In the genomic region with DNA sequence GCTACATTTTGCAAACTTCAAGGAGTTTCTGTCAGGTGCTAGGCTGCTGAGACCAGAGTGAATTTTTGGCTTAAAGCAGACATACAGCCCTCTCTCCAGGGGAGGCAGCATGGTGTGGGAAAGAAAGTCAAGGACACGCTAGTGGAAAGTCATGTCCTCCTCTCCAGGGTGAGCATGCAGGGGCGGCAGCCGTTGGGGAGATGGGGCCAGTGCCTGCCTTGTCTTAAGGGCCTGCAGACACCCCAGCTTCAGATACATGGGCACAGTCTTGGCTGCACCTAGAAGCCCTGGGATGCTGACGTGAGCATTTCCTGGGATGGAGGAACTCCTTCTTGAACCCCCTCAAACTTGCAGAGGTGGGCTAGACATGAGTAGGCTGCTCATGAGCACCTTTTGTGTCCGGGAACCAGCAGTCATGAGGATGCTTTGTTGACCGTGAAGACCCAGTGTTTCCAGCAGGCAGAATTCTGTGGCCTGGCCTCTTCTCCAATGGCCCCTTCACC, we compare ENCODE assay signal across 2 cellular contexts.
TF ChIP-seq lines count a peak whose summit lies in the region.

No MANE protein-coding gene starts in this region.

TF ChIP-seq in A549, 52 proteins besides CTCF, POLR2A, EP300 and RAD21:
- TF ChIP-seq MAFK (IDR thresholded peaks at IDR 0.05; ENCODE audit: partially characterized antibody) (peak; percentile 78), NPAS2 (CRISPR knock-in tag; IDR thresholded peaks at IDR 0.05; ENCODE audit: borderline replicate concordance) (no peak)

TF ChIP-seq in GM23338, 12 proteins besides CTCF, POLR2A, EP300 and RAD21:
- no peak for TF ChIP-seq ZNF331 (CRISPR knock-in tag; IDR thresholded peaks at IDR 0.05; ENCODE audit: low read depth)
- TF ChIP-seq NANOG (IDR thresholded peaks at IDR 0.05; ENCODE audit: borderline replicate concordance): no peak
- no peak for TF ChIP-seq STAT1 (IDR thresholded peaks at IDR 0.05; ENCODE audit: unreplicated experiment)
- no peak for TF ChIP-seq ZNF114 (CRISPR knock-in tag; IDR thresholded peaks at IDR 0.05)
- TF ChIP-seq, protein P1, sequence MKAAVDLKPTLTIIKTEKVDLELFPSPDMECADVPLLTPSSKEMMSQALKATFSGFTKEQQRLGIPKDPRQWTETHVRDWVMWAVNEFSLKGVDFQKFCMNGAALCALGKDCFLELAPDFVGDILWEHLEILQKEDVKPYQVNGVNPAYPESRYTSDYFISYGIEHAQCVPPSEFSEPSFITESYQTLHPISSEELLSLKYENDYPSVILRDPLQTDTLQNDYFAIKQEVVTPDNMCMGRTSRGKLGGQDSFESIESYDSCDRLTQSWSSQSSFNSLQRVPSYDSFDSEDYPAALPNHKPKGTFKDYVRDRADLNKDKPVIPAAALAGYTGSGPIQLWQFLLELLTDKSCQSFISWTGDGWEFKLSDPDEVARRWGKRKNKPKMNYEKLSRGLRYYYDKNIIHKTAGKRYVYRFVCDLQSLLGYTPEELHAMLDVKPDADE (IDR thresholded peaks at IDR 0.05): no peak
- no peak for TF ChIP-seq EZH2 (IDR thresholded peaks at IDR 0.05; ENCODE audit: low read depth, unreplicated experiment)
- TF ChIP-seq JUNB (IDR thresholded peaks at IDR 0.05; ENCODE audit: unreplicated experiment): no peak
- TF ChIP-seq EZH2phosphoT487 (IDR thresholded peaks at IDR 0.05; ENCODE audit: unreplicated experiment): no peak
- TF ChIP-seq, protein P2, sequence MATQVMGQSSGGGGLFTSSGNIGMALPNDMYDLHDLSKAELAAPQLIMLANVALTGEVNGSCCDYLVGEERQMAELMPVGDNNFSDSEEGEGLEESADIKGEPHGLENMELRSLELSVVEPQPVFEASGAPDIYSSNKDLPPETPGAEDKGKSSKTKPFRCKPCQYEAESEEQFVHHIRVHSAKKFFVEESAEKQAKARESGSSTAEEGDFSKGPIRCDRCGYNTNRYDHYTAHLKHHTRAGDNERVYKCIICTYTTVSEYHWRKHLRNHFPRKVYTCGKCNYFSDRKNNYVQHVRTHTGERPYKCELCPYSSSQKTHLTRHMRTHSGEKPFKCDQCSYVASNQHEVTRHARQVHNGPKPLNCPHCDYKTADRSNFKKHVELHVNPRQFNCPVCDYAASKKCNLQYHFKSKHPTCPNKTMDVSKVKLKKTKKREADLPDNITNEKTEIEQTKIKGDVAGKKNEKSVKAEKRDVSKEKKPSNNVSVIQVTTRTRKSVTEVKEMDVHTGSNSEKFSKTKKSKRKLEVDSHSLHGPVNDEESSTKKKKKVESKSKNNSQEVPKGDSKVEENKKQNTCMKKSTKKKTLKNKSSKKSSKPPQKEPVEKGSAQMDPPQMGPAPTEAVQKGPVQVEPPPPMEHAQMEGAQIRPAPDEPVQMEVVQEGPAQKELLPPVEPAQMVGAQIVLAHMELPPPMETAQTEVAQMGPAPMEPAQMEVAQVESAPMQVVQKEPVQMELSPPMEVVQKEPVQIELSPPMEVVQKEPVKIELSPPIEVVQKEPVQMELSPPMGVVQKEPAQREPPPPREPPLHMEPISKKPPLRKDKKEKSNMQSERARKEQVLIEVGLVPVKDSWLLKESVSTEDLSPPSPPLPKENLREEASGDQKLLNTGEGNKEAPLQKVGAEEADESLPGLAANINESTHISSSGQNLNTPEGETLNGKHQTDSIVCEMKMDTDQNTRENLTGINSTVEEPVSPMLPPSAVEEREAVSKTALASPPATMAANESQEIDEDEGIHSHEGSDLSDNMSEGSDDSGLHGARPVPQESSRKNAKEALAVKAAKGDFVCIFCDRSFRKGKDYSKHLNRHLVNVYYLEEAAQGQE (IDR thresholded peaks at IDR 0.05; ENCODE audit: unreplicated experiment): no peak
- TF ChIP-seq, protein P3, sequence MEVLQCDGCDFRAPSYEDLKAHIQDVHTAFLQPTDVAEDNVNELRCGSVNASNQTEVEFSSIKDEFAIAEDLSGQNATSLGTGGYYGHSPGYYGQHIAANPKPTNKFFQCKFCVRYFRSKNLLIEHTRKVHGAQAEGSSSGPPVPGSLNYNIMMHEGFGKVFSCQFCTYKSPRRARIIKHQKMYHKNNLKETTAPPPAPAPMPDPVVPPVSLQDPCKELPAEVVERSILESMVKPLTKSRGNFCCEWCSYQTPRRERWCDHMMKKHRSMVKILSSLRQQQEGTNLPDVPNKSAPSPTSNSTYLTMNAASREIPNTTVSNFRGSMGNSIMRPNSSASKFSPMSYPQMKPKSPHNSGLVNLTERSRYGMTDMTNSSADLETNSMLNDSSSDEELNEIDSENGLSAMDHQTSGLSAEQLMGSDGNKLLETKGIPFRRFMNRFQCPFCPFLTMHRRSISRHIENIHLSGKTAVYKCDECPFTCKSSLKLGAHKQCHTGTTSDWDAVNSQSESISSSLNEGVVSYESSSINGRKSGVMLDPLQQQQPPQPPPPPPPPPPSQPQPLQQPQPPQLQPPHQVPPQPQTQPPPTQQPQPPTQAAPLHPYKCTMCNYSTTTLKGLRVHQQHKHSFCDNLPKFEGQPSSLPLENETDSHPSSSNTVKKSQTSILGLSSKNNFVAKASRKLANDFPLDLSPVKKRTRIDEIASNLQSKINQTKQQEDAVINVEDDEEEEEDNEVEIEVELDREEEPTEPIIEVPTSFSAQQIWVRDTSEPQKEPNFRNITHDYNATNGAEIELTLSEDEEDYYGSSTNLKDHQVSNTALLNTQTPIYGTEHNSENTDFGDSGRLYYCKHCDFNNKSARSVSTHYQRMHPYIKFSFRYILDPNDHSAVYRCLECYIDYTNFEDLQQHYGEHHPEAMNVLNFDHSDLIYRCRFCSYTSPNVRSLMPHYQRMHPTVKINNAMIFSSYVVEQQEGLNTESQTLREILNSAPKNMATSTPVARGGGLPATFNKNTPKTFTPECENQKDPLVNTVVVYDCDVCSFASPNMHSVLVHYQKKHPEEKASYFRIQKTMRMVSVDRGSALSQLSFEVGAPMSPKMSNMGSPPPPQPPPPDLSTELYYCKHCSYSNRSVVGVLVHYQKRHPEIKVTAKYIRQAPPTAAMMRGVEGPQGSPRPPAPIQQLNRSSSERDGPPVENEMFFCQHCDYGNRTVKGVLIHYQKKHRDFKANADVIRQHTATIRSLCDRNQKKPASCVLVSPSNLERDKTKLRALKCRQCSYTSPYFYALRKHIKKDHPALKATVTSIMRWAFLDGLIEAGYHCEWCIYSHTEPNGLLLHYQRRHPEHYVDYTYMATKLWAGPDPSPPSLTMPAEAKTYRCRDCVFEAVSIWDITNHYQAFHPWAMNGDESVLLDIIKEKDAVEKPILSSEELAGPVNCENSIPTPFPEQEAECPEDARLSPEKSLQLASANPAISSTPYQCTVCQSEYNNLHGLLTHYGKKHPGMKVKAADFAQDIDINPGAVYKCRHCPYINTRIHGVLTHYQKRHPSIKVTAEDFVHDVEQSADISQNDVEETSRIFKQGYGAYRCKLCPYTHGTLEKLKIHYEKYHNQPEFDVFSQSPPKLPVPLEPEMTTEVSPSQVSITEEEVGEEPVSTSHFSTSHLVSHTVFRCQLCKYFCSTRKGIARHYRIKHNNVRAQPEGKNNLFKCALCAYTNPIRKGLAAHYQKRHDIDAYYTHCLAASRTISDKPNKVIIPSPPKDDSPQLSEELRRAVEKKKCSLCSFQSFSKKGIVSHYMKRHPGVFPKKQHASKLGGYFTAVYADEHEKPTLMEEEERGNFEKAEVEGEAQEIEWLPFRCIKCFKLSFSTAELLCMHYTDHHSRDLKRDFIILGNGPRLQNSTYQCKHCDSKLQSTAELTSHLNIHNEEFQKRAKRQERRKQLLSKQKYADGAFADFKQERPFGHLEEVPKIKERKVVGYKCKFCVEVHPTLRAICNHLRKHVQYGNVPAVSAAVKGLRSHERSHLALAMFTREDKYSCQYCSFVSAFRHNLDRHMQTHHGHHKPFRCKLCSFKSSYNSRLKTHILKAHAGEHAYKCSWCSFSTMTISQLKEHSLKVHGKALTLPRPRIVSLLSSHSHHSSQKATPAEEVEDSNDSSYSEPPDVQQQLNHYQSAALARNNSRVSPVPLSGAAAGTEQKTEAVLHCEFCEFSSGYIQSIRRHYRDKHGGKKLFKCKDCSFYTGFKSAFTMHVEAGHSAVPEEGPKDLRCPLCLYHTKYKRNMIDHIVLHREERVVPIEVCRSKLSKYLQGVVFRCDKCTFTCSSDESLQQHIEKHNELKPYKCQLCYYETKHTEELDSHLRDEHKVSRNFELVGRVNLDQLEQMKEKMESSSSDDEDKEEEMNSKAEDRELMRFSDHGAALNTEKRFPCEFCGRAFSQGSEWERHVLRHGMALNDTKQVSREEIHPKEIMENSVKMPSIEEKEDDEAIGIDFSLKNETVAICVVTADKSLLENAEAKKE (CRISPR knock-in tag; IDR thresholded peaks at IDR 0.05): no peak
- TF ChIP-seq CREB1 (CRISPR knock-in tag; IDR thresholded peaks at IDR 0.05; ENCODE audit: low read depth): no peak
- no peak for TF ChIP-seq POLR2AphosphoS5 (IDR thresholded peaks at IDR 0.05; ENCODE audit: low read depth)
TF ChIP-seq in GM23338: peak in this region for 0.
